Comparison of ENCODE assay signal across 1 cellular context in genomic region chr3:142595951-142596725, GRCh38.
TF ChIP-seq lines count a peak whose summit lies in the region.

A gene with protein sequence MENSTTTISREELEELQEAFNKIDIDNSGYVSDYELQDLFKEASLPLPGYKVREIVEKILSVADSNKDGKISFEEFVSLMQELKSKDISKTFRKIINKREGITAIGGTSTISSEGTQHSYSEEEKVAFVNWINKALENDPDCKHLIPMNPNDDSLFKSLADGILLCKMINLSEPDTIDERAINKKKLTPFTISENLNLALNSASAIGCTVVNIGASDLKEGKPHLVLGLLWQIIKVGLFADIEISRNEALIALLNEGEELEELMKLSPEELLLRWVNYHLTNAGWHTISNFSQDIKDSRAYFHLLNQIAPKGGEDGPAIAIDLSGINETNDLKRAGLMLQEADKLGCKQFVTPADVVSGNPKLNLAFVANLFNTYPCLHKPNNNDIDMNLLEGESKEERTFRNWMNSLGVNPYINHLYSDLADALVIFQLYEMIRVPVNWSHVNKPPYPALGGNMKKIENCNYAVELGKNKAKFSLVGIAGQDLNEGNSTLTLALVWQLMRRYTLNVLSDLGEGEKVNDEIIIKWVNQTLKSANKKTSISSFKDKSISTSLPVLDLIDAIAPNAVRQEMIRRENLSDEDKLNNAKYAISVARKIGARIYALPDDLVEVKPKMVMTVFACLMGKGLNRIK (plus strand): TSS chr3:142596393. CDS start chr3:142664238, 67,845 bp downstream.

TF ChIP-seq in HepG2, 621 proteins besides CTCF, POLR2A, EP300 and RAD21 (continued from another document and continues in another):
- TF ChIP-seq, protein P1, sequence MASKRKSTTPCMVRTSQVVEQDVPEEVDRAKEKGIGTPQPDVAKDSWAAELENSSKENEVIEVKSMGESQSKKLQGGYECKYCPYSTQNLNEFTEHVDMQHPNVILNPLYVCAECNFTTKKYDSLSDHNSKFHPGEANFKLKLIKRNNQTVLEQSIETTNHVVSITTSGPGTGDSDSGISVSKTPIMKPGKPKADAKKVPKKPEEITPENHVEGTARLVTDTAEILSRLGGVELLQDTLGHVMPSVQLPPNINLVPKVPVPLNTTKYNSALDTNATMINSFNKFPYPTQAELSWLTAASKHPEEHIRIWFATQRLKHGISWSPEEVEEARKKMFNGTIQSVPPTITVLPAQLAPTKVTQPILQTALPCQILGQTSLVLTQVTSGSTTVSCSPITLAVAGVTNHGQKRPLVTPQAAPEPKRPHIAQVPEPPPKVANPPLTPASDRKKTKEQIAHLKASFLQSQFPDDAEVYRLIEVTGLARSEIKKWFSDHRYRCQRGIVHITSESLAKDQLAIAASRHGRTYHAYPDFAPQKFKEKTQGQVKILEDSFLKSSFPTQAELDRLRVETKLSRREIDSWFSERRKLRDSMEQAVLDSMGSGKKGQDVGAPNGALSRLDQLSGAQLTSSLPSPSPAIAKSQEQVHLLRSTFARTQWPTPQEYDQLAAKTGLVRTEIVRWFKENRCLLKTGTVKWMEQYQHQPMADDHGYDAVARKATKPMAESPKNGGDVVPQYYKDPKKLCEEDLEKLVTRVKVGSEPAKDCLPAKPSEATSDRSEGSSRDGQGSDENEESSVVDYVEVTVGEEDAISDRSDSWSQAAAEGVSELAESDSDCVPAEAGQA (IDR thresholded peaks at IDR 0.05; ENCODE audit: low read depth) = 0 out of 2 replicates have a peak, but pooled peaks have one; percentile 44
- TF ChIP-seq, protein P1 (CRISPR knock-in tag; IDR thresholded peaks at IDR 0.05; ENCODE audit: borderline replicate concordance) = no peak
- TF ChIP-seq ATF1 (CRISPR knock-in tag; IDR thresholded peaks at IDR 0.05) (no peak), SIN3B (IDR thresholded peaks at IDR 0.05; ENCODE audit: low read length) (peak; percentile 38; the same call in 1 of the 2 replicates), HNRNPUL1 (IDR thresholded peaks at IDR 0.05; ENCODE audit: low read depth, low read length) (no peak), FOXA3 (CRISPR knock-in tag; IDR thresholded peaks at IDR 0.05) (peak; percentile 26; the same call in 1 of the 2 replicates), ZNF441 (CRISPR knock-in tag; IDR thresholded peaks at IDR 0.05; ENCODE audit: borderline replicate concordance) (peak; percentile 21; the same call in 1 of the 2 replicates), ESRRA (CRISPR knock-in tag; IDR thresholded peaks at IDR 0.05; ENCODE audit: low read depth) (peak; percentile 60; the same call in 1 of the 2 replicates), FOXJ3 (CRISPR knock-in tag; IDR thresholded peaks at IDR 0.05; ENCODE audit: borderline replicate concordance) (0 out of 2 replicates have a peak, but pooled peaks have one; percentile 37), IRX3 (CRISPR knock-in tag; IDR thresholded peaks at IDR 0.05; ENCODE audit: borderline replicate concordance, low read depth) (peak; percentile 76), HMGA1 (CRISPR knock-in tag; conservative IDR thresholded peaks at IDR 0.05) (no peak), ZNF552 (CRISPR knock-in tag; IDR thresholded peaks at IDR 0.05; ENCODE audit: borderline replicate concordance) (0 out of 2 replicates have a peak, but pooled peaks have one; percentile 43), DRAP1 (CRISPR knock-in tag; IDR thresholded peaks at IDR 0.05) (peak; percentile 77), ATF7 (IDR thresholded peaks at IDR 0.05) (no peak), ATF7 (CRISPR knock-in tag; IDR thresholded peaks at IDR 0.05) (peak; percentile 42; the same call in 1 of the 2 replicates), BHLHE40 (IDR thresholded peaks at IDR 0.05; ENCODE audit: low read length) (no peak; the same call in 1 of the 2 replicates), ZNF619 (CRISPR knock-in tag; IDR thresholded peaks at IDR 0.05) (peak; percentile 98; the same call in 1 of the 2 replicates), ZC3H4 (CRISPR knock-in tag; IDR thresholded peaks at IDR 0.05; ENCODE audit: borderline replicate concordance) (no peak), ZNF678 (CRISPR knock-in tag; IDR thresholded peaks at IDR 0.05) (peak; percentile 69; the same call in 1 of the 2 replicates), HBP1 (CRISPR knock-in tag; IDR thresholded peaks at IDR 0.05; ENCODE audit: low read depth) (peak; percentile 74; the same call in 1 of the 2 replicates), ZNF766 (CRISPR knock-in tag; IDR thresholded peaks at IDR 0.05; ENCODE audit: borderline replicate concordance) (no peak), ZNF772 (CRISPR knock-in tag; IDR thresholded peaks at IDR 0.05) (peak; percentile 81; the same call in 1 of the 2 replicates), ZNF383 (CRISPR knock-in tag; IDR thresholded peaks at IDR 0.05; ENCODE audit: borderline replicate concordance) (peak; percentile 78; the same call in 1 of the 2 replicates), ZNF124 (CRISPR knock-in tag; IDR thresholded peaks at IDR 0.05) (peak; percentile 94; the same call in 1 of the 2 replicates), MAZ (IDR thresholded peaks at IDR 0.05; ENCODE audit: borderline replicate concordance, low read depth, low read length) (peak; percentile 75; the same call in 1 of the 2 replicates), MAZ (CRISPR knock-in tag; IDR thresholded peaks at IDR 0.05; ENCODE audit: low read depth) (peak; percentile 72), ZNF501 (CRISPR knock-in tag; IDR thresholded peaks at IDR 0.05) (peak; percentile 97), ETV6 (CRISPR knock-in tag; conservative IDR thresholded peaks at IDR 0.05) (peak; percentile 77), NR2F2 (IDR thresholded peaks at IDR 0.05; ENCODE audit: borderline replicate concordance, low read depth) (no peak), ZNF550 (CRISPR knock-in tag; IDR thresholded peaks at IDR 0.05; ENCODE audit: borderline replicate concordance) (no peak), ZSCAN22 (CRISPR knock-in tag; IDR thresholded peaks at IDR 0.05) (no peak), SYNCRIP (IDR thresholded peaks at IDR 0.05; ENCODE audit: insufficient read depth, low read depth, low read length) (no peak), ZNF317 (CRISPR knock-in tag; IDR thresholded peaks at IDR 0.05) (peak; percentile 83; the same call in 1 of the 2 replicates), PRDM15 (CRISPR knock-in tag; IDR thresholded peaks at IDR 0.05) (peak; percentile 100), ZGPAT (CRISPR knock-in tag; IDR thresholded peaks at IDR 0.05) (peak; percentile 92)
- TF ChIP-seq, protein P2, sequence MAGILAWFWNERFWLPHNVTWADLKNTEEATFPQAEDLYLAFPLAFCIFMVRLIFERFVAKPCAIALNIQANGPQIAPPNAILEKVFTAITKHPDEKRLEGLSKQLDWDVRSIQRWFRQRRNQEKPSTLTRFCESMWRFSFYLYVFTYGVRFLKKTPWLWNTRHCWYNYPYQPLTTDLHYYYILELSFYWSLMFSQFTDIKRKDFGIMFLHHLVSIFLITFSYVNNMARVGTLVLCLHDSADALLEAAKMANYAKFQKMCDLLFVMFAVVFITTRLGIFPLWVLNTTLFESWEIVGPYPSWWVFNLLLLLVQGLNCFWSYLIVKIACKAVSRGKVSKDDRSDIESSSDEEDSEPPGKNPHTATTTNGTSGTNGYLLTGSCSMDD (CRISPR knock-in tag; IDR thresholded peaks at IDR 0.05) = no peak
- TF ChIP-seq, protein P3, sequence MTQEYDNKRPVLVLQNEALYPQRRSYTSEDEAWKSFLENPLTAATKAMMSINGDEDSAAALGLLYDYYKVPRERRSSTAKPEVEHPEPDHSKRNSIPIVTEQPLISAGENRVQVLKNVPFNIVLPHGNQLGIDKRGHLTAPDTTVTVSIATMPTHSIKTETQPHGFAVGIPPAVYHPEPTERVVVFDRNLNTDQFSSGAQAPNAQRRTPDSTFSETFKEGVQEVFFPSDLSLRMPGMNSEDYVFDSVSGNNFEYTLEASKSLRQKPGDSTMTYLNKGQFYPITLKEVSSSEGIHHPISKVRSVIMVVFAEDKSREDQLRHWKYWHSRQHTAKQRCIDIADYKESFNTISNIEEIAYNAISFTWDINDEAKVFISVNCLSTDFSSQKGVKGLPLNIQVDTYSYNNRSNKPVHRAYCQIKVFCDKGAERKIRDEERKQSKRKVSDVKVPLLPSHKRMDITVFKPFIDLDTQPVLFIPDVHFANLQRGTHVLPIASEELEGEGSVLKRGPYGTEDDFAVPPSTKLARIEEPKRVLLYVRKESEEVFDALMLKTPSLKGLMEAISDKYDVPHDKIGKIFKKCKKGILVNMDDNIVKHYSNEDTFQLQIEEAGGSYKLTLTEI (CRISPR knock-in tag; conservative IDR thresholded peaks at IDR 0.05) = no peak
- TF ChIP-seq, protein P4, sequence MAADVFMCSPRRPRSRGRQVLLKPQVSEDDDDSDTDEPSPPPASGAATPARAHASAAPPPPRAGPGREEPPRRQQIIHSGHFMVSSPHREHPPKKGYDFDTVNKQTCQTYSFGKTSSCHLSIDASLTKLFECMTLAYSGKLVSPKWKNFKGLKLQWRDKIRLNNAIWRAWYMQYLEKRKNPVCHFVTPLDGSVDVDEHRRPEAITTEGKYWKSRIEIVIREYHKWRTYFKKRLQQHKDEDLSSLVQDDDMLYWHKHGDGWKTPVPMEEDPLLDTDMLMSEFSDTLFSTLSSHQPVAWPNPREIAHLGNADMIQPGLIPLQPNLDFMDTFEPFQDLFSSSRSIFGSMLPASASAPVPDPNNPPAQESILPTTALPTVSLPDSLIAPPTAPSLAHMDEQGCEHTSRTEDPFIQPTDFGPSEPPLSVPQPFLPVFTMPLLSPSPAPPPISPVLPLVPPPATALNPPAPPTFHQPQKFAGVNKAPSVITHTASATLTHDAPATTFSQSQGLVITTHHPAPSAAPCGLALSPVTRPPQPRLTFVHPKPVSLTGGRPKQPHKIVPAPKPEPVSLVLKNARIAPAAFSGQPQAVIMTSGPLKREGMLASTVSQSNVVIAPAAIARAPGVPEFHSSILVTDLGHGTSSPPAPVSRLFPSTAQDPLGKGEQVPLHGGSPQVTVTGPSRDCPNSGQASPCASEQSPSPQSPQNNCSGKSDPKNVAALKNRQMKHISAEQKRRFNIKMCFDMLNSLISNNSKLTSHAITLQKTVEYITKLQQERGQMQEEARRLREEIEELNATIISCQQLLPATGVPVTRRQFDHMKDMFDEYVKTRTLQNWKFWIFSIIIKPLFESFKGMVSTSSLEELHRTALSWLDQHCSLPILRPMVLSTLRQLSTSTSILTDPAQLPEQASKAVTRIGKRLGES (CRISPR knock-in tag; IDR thresholded peaks at IDR 0.05; ENCODE audit: borderline replicate concordance) = no peak
